18 cellular contexts compared by ENCODE assay signal in the genomic region with DNA sequence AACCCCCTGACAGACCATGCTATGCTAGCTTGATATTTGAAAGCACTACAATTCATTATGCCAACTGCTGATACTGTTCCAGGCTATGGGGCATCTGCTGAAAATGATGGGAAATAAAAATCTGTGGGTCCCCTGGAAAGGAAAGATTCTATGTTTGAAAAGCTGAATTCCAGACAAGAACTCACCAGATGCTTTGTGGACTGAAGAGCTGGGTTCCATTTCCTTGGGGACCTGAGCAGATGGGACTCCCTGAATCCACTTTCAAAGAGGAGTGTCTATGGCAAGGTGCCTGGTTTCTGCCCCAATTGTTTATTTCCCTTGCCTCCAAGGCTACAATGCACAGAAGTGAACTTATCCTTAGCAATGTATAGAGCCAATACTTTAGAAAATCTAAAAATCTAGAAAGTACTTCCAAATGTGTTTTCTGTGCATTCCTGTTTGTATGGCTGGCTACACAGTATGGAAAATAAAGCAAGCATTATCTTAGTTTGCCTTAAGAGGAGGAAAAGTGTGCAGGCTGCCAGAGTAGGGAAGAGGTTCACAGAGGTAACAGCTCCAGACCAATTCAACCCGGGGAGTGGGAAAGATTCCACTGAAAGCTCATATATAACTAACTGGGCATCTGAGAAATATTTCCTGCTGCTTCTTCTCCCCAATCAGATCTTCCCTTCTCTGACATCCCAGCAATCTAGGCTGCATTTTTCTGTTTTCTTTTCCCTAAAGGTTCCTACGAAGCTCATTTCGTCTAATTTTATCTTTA.
DNase-seq lines count a peak whose midpoint lies in the region; ATAC-seq and TF ChIP-seq lines count a peak whose summit lies in the region.
"Had no signal": no experiment of that assay in that cellular context is flagged by ENCODE, and none has a peak within 500 bp of the region (broad histone marks: within the 10 kb centered on the region; RNA-seq: fewer than 3 reads in every experiment).

No MANE protein-coding gene starts in this region.

- no peaks in the 10 kb centered on the region for H3K36me3 ChIP-seq in CD8-positive, alpha-beta T cell (ENCODE audit: insufficient read depth, low read length)
- H3K36me3 ChIP-seq: BLaER1, MG63 had no signal

- CTCF ChIA-PET in CD8-positive, alpha-beta T cell (lab: Charles Lee), result no interaction called here

- H3K27me3 ChIP-seq in CD8-positive, alpha-beta T cell (ENCODE audit: insufficient read depth, low read length), result no peaks in the 10 kb centered on the region
- H3K27me3 ChIP-seq: BLaER1, MG63 had no signal

- POLR2A ChIA-PET in CD8-positive, alpha-beta T cell (lab: Charles Lee), result interaction anchor here (0.8 kb wide), 1 partner anchor 9 kb away, joined by 3 read pairs; no protein-coding TSS in a partner anchor

- H3K4me1 Mint-ChIP-seq in endothelial cell (ENCODE audit: unreplicated experiment), result peaks cover 12% of the 10 kb centered on the region
- no peaks in the 10 kb centered on the region for H3K4me1 Mint-ChIP-seq in CD8-positive, alpha-beta T cell (ENCODE audit: low read depth)

- intact Hi-C loops in CD8-positive, alpha-beta T cell (cut with DNase I, micrococcal nuclease), result no loop called here

- H3K27ac Mint-ChIP-seq in endothelial cell (ENCODE audit: unreplicated experiment), result no peak overlapping the region
- no peak overlapping the region for H3K27ac Mint-ChIP-seq in CD8-positive, alpha-beta T cell
- H3K27ac Mint-ChIP-seq: H9 had no signal

- H3K27ac ChIP-seq in CD8-positive, alpha-beta T cell (ENCODE audit: low read depth, low read length), result no peak overlapping the region
- H3K27ac ChIP-seq: 22Rv1, BLaER1, SK-N-MC had no signal

- no peaks in the 10 kb centered on the region for H3K36me3 Mint-ChIP-seq in endothelial cell (ENCODE audit: low read depth, unreplicated experiment)
- H3K36me3 Mint-ChIP-seq in CD8-positive, alpha-beta T cell, result no peaks in the 10 kb centered on the region

- H3K9me3 Mint-ChIP-seq in endothelial cell (ENCODE audit: unreplicated experiment), result no peaks in the 10 kb centered on the region
- peaks cover 10% of the 10 kb centered on the region for H3K9me3 Mint-ChIP-seq in CD8-positive, alpha-beta T cell
- H3K9me3 Mint-ChIP-seq: H9 had no signal

- DNase-seq in NCI-H1105 treated with DMSO at 0.1 percent for 48 hours (lab: John Stamatoyannopoulos, UW) (peak; percentile 17), NCI-H1105 (lab: John Stamatoyannopoulos, UW) (no peak), NCI-H2171 treated with DMSO at 0.1 percent for 48 hours (lab: John Stamatoyannopoulos, UW) (peak; percentile 99), cerebellar cortex (ENCODE audit: low spot score) (peak; percentile 86), pons (ENCODE audit: low spot score) (peak; percentile 21), endothelial cell (ENCODE audit: low spot score) (no peak)
- no peak for DNase-seq in CD8-positive, alpha-beta T cell
- DNase-seq: H9, MG63, NCI-H1417, NCI-H2029 treated with DMSO at 0.1 percent for 48 hours, NCI-H510A treated with DMSO at 0.1 percent for 48 hours, T-helper 1 cell had no signal

- no peaks in the 10 kb centered on the region for H3K27me3 Mint-ChIP-seq in endothelial cell (ENCODE audit: unreplicated experiment)
- no peaks in the 10 kb centered on the region for H3K27me3 Mint-ChIP-seq in CD8-positive, alpha-beta T cell (ENCODE audit: low read depth)

- ATAC-seq in GM18498 (IDR thresholded peaks at IDR 0.05; ENCODE audit: unreplicated experiment), result no peak
- no peak for ATAC-seq in CD8-positive, alpha-beta T cell
- ATAC-seq: PC-3 had no signal

- no peak overlapping the region for H3K4me3 ChIP-seq in CD8-positive, alpha-beta T cell (ENCODE audit: low read depth, low read length)
- H3K4me3 ChIP-seq: BLaER1, MG63, SK-N-MC had no signal

- no peak for TF ChIP-seq CTCF in endothelial cell (IDR thresholded peaks at IDR 0.05; ENCODE audit: unreplicated experiment)
- TF ChIP-seq CTCF in CD8-positive, alpha-beta T cell (IDR thresholded peaks at IDR 0.05), result no peak

- H3K4me1 ChIP-seq in CD8-positive, alpha-beta T cell (ENCODE audit: insufficient read depth, low read length), result no peaks in the 10 kb centered on the region
- H3K4me1 ChIP-seq: BLaER1 had no signal

- H3K9me3 ChIP-seq in CD8-positive, alpha-beta T cell (ENCODE audit: low read length), result no peaks in the 10 kb centered on the region
- H3K9me3 ChIP-seq: BLaER1, MG63 had no signal

- no peak overlapping the region for H3K4me3 Mint-ChIP-seq in endothelial cell (ENCODE audit: unreplicated experiment)
- H3K4me3 Mint-ChIP-seq in CD8-positive, alpha-beta T cell, result no peak overlapping the region
- H3K4me3 Mint-ChIP-seq: H9 had no signal

Comparison
In these comparisons a context has a peak if more than half of its experiments do, and no peak if none do; other contexts are left out.
1. DNase-seq: peak in NCI-H1105 treated with DMSO at 0.1 percent for 48 hours (single experiment), NCI-H2171 treated with DMSO at 0.1 percent for 48 hours (single experiment), cerebellar cortex (single experiment) and pons (single experiment); none in NCI-H1105 (single experiment), endothelial cell (single experiment) and CD8-positive, alpha-beta T cell (0 of 7).